Comparison of ENCODE assay signal across 23 cellular contexts in genomic region chr4:149160370-149160769, GRCh38.
"Had no signal": no experiment of that assay in that cellular context is flagged by ENCODE, and none has a peak within 500 bp of the region (broad histone marks: within the 10 kb centered on the region; RNA-seq: fewer than 3 reads in every experiment).

No MANE protein-coding gene starts in this region.

- ATAC-seq: foreskin keratinocyte; gastroesophageal sphincter; left colon; left lobe of liver; lower lobe of right lung; naive thymus-derived CD4-positive, alpha-beta T cell; natural killer cell had no signal

- H3K27me3 ChIP-seq: dorsolateral prefrontal cortex, esophagus muscularis mucosa, foreskin keratinocyte, gastroesophageal sphincter, heart left ventricle, hepatocyte had no signal

- H2AFZ ChIP-seq: hepatocyte had no signal

- H3K4me3 Mint-ChIP-seq: immature natural killer cell; naive thymus-derived CD4-positive, alpha-beta T cell; natural killer cell had no signal

- DNase-seq: dermis blood vessel endothelial cell; dorsolateral prefrontal cortex; effector CD4-positive, alpha-beta T cell; effector memory CD4-positive, alpha-beta T cell; foreskin keratinocyte; heart left ventricle; hypothalamus; immature natural killer cell; islet precursor cell; kidney; kidney glomerular epithelial cell; left colon; left ventricle myocardium superior; lower lobe of right lung; mesendoderm; midbrain; naive thymus-derived CD4-positive, alpha-beta T cell; natural killer cell had no signal

- H3K27ac ChIP-seq: coronary artery, dorsolateral prefrontal cortex, esophagus muscularis mucosa, foreskin keratinocyte, gastroesophageal sphincter, heart left ventricle, hepatocyte, lower lobe of right lung had no signal

- H3K36me3 ChIP-seq: esophagus muscularis mucosa, gastroesophageal sphincter, heart left ventricle, lower lobe of right lung had no signal

- H3K4me1 ChIP-seq: foreskin keratinocyte, lower lobe of right lung had no signal

- H3K9me3 ChIP-seq: esophagus muscularis mucosa, gastroesophageal sphincter, heart left ventricle, lower lobe of right lung had no signal

- H3K4me1 Mint-ChIP-seq: immature natural killer cell; naive thymus-derived CD4-positive, alpha-beta T cell; natural killer cell had no signal

- H3K4me3 ChIP-seq: coronary artery, dorsolateral prefrontal cortex, esophagus muscularis mucosa, gastroesophageal sphincter, heart left ventricle, hepatocyte, lower lobe of right lung had no signal

- H3K4me2 ChIP-seq: hepatocyte had no signal

- H3K36me3 Mint-ChIP-seq: immature natural killer cell; naive thymus-derived CD4-positive, alpha-beta T cell; natural killer cell had no signal
